In genomic region chrX:67543818-67544217, GRCh38 we compare ENCODE assay signal across 9 cellular contexts. TPM values are rescaled to one million over a fixed set of nuclear protein-coding genes. Genes with fewer than 3 reads are reported as not detected.
DNase-seq lines count a peak whose midpoint lies in the region; ATAC-seq, FAIRE-seq and TF ChIP-seq lines count a peak whose summit lies in the region.
"Had no signal": no experiment of that assay in that cellular context is flagged by ENCODE, and none has a peak within 500 bp of the region (broad histone marks: within the 10 kb centered on the region; RNA-seq: fewer than 3 reads in every experiment).

Gene AR (plus strand): TSS chrX:67544021. CDS start chrX:67545147, 1,126 bp downstream.

- no peaks in the 10 kb centered on the region for H3K36me3 Mint-ChIP-seq in MCF 10A (ENCODE audit: insufficient read depth, unreplicated experiment)

- H3K9ac ChIP-seq in kidney (ENCODE audit: low read length in 2 of 2) (peak within 1 kb of the TSS in 1 of 2 donors; percentile 46), subcutaneous abdominal adipose tissue (ENCODE audit: low read length in 5 of 5) (peak within 1 kb of the TSS in 2 of 5 donors; percentile 51 to 59)

- no peaks in the 10 kb centered on the region for H3K4me1 Mint-ChIP-seq in MCF 10A (ENCODE audit: insufficient read depth, unreplicated experiment)

- H3K9me3 Mint-ChIP-seq in MCF 10A (ENCODE audit: unreplicated experiment) = peaks cover 7% of the 10 kb centered on the region
- H3K9me3 Mint-ChIP-seq: T-helper 1 cell treated with Interleukin-12 subunit alpha and Interleukin-12 subunit beta and Interleukin-4 antibody, amounts not matched to agents 30 μg/mL and 1 μg/mL, for 36 hours had no signal

- ATAC-seq in GM19395 (IDR thresholded peaks at IDR 0.05; ENCODE audit: unreplicated experiment) = no peak
- no peak for ATAC-seq in GM21515 (IDR thresholded peaks at IDR 0.05; ENCODE audit: unreplicated experiment)
- ATAC-seq in GM19455 (IDR thresholded peaks at IDR 0.05; ENCODE audit: unreplicated experiment) = no peak

- POLR2A ChIA-PET in MCF 10A (lab: Yijun Ruan, JAX) = no interaction called here

- H3K27me3 Mint-ChIP-seq in MCF 10A (ENCODE audit: insufficient read depth, unreplicated experiment) = peaks cover 11% of the 10 kb centered on the region

- no peak within 1 kb of the TSS for H3K27ac Mint-ChIP-seq in MCF 10A (ENCODE audit: low read depth, unreplicated experiment)
- H3K27ac Mint-ChIP-seq: T-helper 1 cell treated with Interleukin-12 subunit alpha and Interleukin-12 subunit beta and Interleukin-4 antibody, amounts not matched to agents 30 μg/mL and 1 μg/mL, for 36 hours had no signal

- peak within 1 kb of the TSS; percentile 60 for H3K4me3 Mint-ChIP-seq in MCF 10A (ENCODE audit: unreplicated experiment)
- H3K4me3 Mint-ChIP-seq: T-helper 1 cell treated with Interleukin-12 subunit alpha and Interleukin-12 subunit beta and Interleukin-4 antibody, amounts not matched to agents 30 μg/mL and 1 μg/mL, for 36 hours had no signal

- H3K9me3 ChIP-seq in kidney (ENCODE audit: control insufficient read depth in 1 of 2, low read length in 2 of 2) (no peaks in the 10 kb centered on the region), subcutaneous abdominal adipose tissue (ENCODE audit: control insufficient read depth in 5 of 5, low read length in 5 of 5) (peaks cover 0 to 10% (median 0%) of the 10 kb centered on the region in 5 donors)

- peaks cover 0 to 22% (median 11%) of the 10 kb centered on the region in 5 donors for H3K27me3 ChIP-seq in subcutaneous abdominal adipose tissue (ENCODE audit: control insufficient read depth in 5 of 5, insufficient read depth in 4 of 5, low read length in 5 of 5)

- no peaks in the 10 kb centered on the region for H3K4me1 ChIP-seq in kidney (ENCODE audit: control insufficient read depth in 1 of 2, insufficient read depth in 1 of 2, low read depth in 1 of 2, low read length in 2 of 2)
- peaks cover 0 to 27% (median 12%) of the 10 kb centered on the region in 5 donors for H3K4me1 ChIP-seq in subcutaneous abdominal adipose tissue (ENCODE audit: control insufficient read depth in 5 of 5, insufficient read depth in 5 of 5, low read length in 5 of 5)

- FAIRE-seq in kidney (lab: Jason Lieb, UNC) = no peak

- peak within 1 kb of the TSS in 1 of 2 donors; percentile 41 for H3K27ac ChIP-seq in kidney (ENCODE audit: low read depth in 2 of 2, low read length in 2 of 2)
- H3K27ac ChIP-seq in subcutaneous abdominal adipose tissue (ENCODE audit: low read depth, low read length) = peak within 1 kb of the TSS; percentile 29

- intact Hi-C loops in MCF 10A (cut with micrococcal nuclease) (no loop called here), kidney (cut with DNase I) (no loop called here)

- H3K4me3 ChIP-seq in kidney (ENCODE audit: low read length in 2 of 2) (peak within 1 kb of the TSS; percentile 61 to 71), subcutaneous abdominal adipose tissue (ENCODE audit: low read depth in 1 of 5, low read length in 5 of 5) (peak within 1 kb of the TSS; percentile 62 to 80 (median 69))

- DNase-seq in NCI-H1417 (lab: John Stamatoyannopoulos, UW) (peak in 2 of 3 experiments; percentile 17 to 28), NCI-H1417 treated with DMSO at 0.1 percent for 48 hours (lab: John Stamatoyannopoulos, UW) (no peak), MCF 10A (ENCODE audit: unreplicated experiment) (no peak), kidney (peak; percentile 88)

- CTCF ChIA-PET in MCF 10A (lab: Yijun Ruan, JAX) = interaction anchor here (1.3 kb wide), 1 partner anchor 14 kb away, joined by 3 read pairs; no protein-coding TSS in a partner anchor

- no peak for TF ChIP-seq CTCF in MCF 10A (IDR thresholded peaks at IDR 0.05; ENCODE audit: unreplicated experiment)
- TF ChIP-seq CTCF in kidney (IDR thresholded peaks at IDR 0.05; ENCODE audit: borderline replicate concordance, extremely low read depth, insufficient read depth) = no peak

- BruUV-seq in MCF 10A (replicated peaks; lab: Mats Ljungman, UMichigan) = no TSS peak

- no peaks in the 10 kb centered on the region for H3K36me3 ChIP-seq in kidney (ENCODE audit: control insufficient read depth in 1 of 2, insufficient read depth in 2 of 2, low read length in 2 of 2)
- H3K36me3 ChIP-seq in subcutaneous abdominal adipose tissue (ENCODE audit: control insufficient read depth in 5 of 5, insufficient read depth in 5 of 5, low read length in 5 of 5) = no peaks in the 10 kb centered on the region

RNA-seq across cellular contexts. Expression of gene AR, which starts in this region (rescaled TPM):
- total RNA-seq in MCF 10A (2022) (not detected in 2 replicates), kidney (13.6 TPM)
- polyA plus RNA-seq in kidney (ENCODE audit: insufficient read depth, low read depth, low replicate concordance) = 1.6 TPM

Comparison
In these comparisons a context has a peak if more than half of its experiments do, and no peak if none do; other contexts are left out.
1. RNA of gene AR (total RNA-seq): 13.6 TPM in kidney (single experiment); not detected in MCF 10A; every median in the first group is over 10 times any median in the second.
2. DNase-seq: peak in NCI-H1417 (2 of 3) and kidney (single experiment); none in NCI-H1417 treated with DMSO at 0.1 percent for 48 hours (single experiment) and MCF 10A (single experiment).